ENCODE assay signal across 18 cellular contexts in the genomic region with DNA sequence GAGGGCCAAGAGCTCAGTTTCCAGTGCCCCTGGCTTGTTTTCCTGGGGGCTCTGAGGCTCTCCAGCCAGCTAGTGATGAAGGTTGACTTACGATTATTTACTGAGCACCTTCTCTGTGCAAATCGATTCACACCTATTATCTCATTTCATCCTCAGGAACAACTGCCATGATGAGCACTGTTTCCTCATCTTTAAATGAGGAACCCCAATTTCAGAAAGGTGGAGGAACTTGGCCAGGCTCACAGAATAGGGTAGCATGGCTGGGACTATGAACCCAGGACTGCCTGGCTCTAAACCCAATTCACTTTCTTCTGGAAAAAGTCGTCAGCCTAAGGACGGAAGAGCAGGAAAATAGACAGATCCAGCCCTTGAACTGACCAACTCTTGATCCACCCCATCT. TPM values are rescaled to one million over a fixed set of nuclear protein-coding genes. Genes with fewer than 3 reads are reported as not detected.
"Had no signal": no experiment of that assay in that cellular context is flagged by ENCODE, and none has a peak within 500 bp of the region (broad histone marks: within the 10 kb centered on the region; RNA-seq: fewer than 3 reads in every experiment).

No MANE protein-coding gene starts in this region.

- H3K27ac Mint-ChIP-seq: activated naive CD8-positive, alpha-beta T cell; dendritic cell treated with granulocyte-macrophage colony-stimulating factor and Interleukin-4, amounts not matched to agents 40 ng/mL and 50 ng/mL, for 4 days; neural progenitor cell had no signal

- H3K27me3 ChIP-seq: neural progenitor cell, upper lobe of left lung had no signal

- H3K9me3 Mint-ChIP-seq: brain; dendritic cell treated with granulocyte-macrophage colony-stimulating factor and Interleukin-4, amounts not matched to agents 40 ng/mL and 50 ng/mL, for 4 days; neural progenitor cell had no signal

- ATAC-seq: left ventricle myocardium superior, sciatic nerve had no signal

- H3K79me2 ChIP-seq: hepatocyte had no signal

- H3K27ac ChIP-seq: neural progenitor cell, suprapubic skin had no signal

- FAIRE-seq: kidney had no signal

- H2AFZ ChIP-seq: hepatocyte, neural progenitor cell had no signal

- H3K9me3 ChIP-seq: suprapubic skin, upper lobe of left lung had no signal

- H3K4me3 Mint-ChIP-seq: activated naive CD8-positive, alpha-beta T cell; brain; dendritic cell treated with granulocyte-macrophage colony-stimulating factor and Interleukin-4, amounts not matched to agents 40 ng/mL and 50 ng/mL, for 4 days; neural progenitor cell had no signal

- H3K36me3 Mint-ChIP-seq: activated naive CD8-positive, alpha-beta T cell; brain; neural progenitor cell had no signal

- H3K4me2 ChIP-seq: hepatocyte, neural progenitor cell had no signal

- DNase-seq: activated CD4-positive, alpha-beta T cell treated with anti-CD3 and anti-CD28 coated beads, Interleukin-2, amount 50 U/mL, for 4 hours; activated CD4-positive, CD25-positive, alpha-beta regulatory T cell treated with anti-CD3 and anti-CD28 coated beads, Interleukin-2, amount 50 U/mL, for 72 hours; activated T-cell treated with anti-CD3 and anti-CD28 coated beads, Interleukin-2, amount 50 U/mL, for 1 hour; amygdala; kidney; left ventricle myocardium superior; stimulated activated naive CD4-positive, alpha-beta T cell treated with Interleukin-2 at 50 U/mL for 16 hours had no signal

- H3K36me3 ChIP-seq: neural progenitor cell, suprapubic skin, upper lobe of left lung had no signal

- H3K9ac ChIP-seq: neural progenitor cell had no signal

- H3K4me3 ChIP-seq: hepatocyte, neural progenitor cell, suprapubic skin, upper lobe of left lung had no signal

RNA-seq across cellular contexts. Expression of gene BPI, which starts 3.5 kb away (rescaled TPM):
- total RNA-seq: epithelial cell of proximal tubule, left ventricle myocardium superior, mesenteric fat pad, pulmonary artery endothelial cell, suprapubic skin had no signal

RNA-seq across cellular contexts. Expression of gene LBP, which starts 45.8 kb away (rescaled TPM):
- total RNA-seq: epithelial cell of proximal tubule had no signal
